2 cellular contexts compared by ENCODE assay signal in genomic region chr9:124191691-124192208, GRCh38.
TF ChIP-seq lines count a peak whose summit lies in the region.

No MANE protein-coding gene starts in this region.

TF ChIP-seq in GM12878, 131 proteins besides CTCF, POLR2A, EP300 and RAD21:
- TF ChIP-seq SPI1 (IDR thresholded peaks at IDR 0.05; ENCODE audit: borderline replicate concordance, insufficient read depth, low read depth, low read length) (peak; percentile 26; the same call in 1 of the 2 replicates), RELB (IDR thresholded peaks at IDR 0.05; ENCODE audit: low read depth) (no peak)
TF ChIP-seq in GM12878: peak in this region for 1.

TF ChIP-seq in SK-N-SH, 30 proteins besides CTCF, POLR2A, EP300 and RAD21:
- TF ChIP-seq USF1 (IDR thresholded peaks at IDR 0.05; ENCODE audit: borderline replicate concordance, low read depth) (no peak), IRF3 (IDR thresholded peaks at IDR 0.05; ENCODE audit: low read depth, low read length) (no peak)
